ENCODE assay signal across 9 cellular contexts in genomic region chr19:16160943-16161560, GRCh38. TPM values are rescaled to one million over a fixed set of nuclear protein-coding genes. Genes with fewer than 3 reads are reported as not detected.
DNase-seq lines count a peak whose midpoint lies in the region; TF ChIP-seq lines count a peak whose summit lies in the region.
"Had no signal": no experiment of that assay in that cellular context is flagged by ENCODE, and none has a peak within 500 bp of the region (broad histone marks: within the 10 kb centered on the region; RNA-seq: fewer than 3 reads in every experiment).

No MANE protein-coding gene starts in this region.

- DNase-seq in activated effector memory CD4-positive, alpha-beta T cell treated with anti-CD3 and anti-CD28 coated beads, Interleukin-2, amount 50 U/mL, for 16 hours = peak; percentile 68
- no peak for DNase-seq in activated effector memory CD4-positive, alpha-beta T cell treated with Interleukin-2 at 50 U/mL for 16 hours
- peak; percentile 43 for DNase-seq in activated CD4-positive, CD25-positive, alpha-beta regulatory T cell treated with anti-CD3 and anti-CD28 coated beads, Interleukin-2, amount 50 U/mL, for 72 hours
- peak; percentile 52 for DNase-seq in fibroblast of villous mesenchyme (ENCODE audit: low read depth)
- DNase-seq in NCI-H748 treated with DMSO at 0.1 percent for 48 hours (lab: John Stamatoyannopoulos, UW) = no peak
- DNase-seq in NK-92 (lab: John Stamatoyannopoulos, UW; ENCODE audit: unreplicated experiment) = no peak
- DNase-seq in NCI-H146 (lab: John Stamatoyannopoulos, UW) = no peak
- DNase-seq: NCI-H2029 had no signal

- no peaks in the 10 kb centered on the region for H3K9me3 Mint-ChIP-seq in stimulated activated naive CD8-positive, alpha-beta T cell treated with anti-CD3 and anti-CD28 coated beads, Interleukin-15, Interleukin-2, amounts not matched to agents 100 ng/mL and 50 ng/mL, for 24 hours

- no peak for TF ChIP-seq CTCF in fibroblast of villous mesenchyme (IDR thresholded peaks at IDR 0.05; ENCODE audit: insufficient read depth, low read depth, low read length)

- H3K4me3 Mint-ChIP-seq in stimulated activated naive CD8-positive, alpha-beta T cell treated with anti-CD3 and anti-CD28 coated beads, Interleukin-15, Interleukin-2, amounts not matched to agents 100 ng/mL and 50 ng/mL, for 24 hours = peak overlapping the region; percentile 28

- H3K27ac Mint-ChIP-seq in stimulated activated naive CD8-positive, alpha-beta T cell treated with anti-CD3 and anti-CD28 coated beads, Interleukin-15, Interleukin-2, amounts not matched to agents 100 ng/mL and 50 ng/mL, for 24 hours = peak overlapping the region; percentile 92

- H3K27me3 Mint-ChIP-seq in stimulated activated naive CD8-positive, alpha-beta T cell treated with anti-CD3 and anti-CD28 coated beads, Interleukin-15, Interleukin-2, amounts not matched to agents 100 ng/mL and 50 ng/mL, for 24 hours = no peaks in the 10 kb centered on the region

- H3K36me3 Mint-ChIP-seq in stimulated activated naive CD8-positive, alpha-beta T cell treated with anti-CD3 and anti-CD28 coated beads, Interleukin-15, Interleukin-2, amounts not matched to agents 100 ng/mL and 50 ng/mL, for 24 hours (ENCODE audit: low read depth) = peaks cover 12% of the 10 kb centered on the region

- H3K4me3 ChIP-seq in fibroblast of villous mesenchyme (ENCODE audit: low read depth, low read length) = no peak overlapping the region

- H3K4me1 Mint-ChIP-seq in stimulated activated naive CD8-positive, alpha-beta T cell treated with anti-CD3 and anti-CD28 coated beads, Interleukin-15, Interleukin-2, amounts not matched to agents 100 ng/mL and 50 ng/mL, for 24 hours (ENCODE audit: low read depth) = peaks cover 23% of the 10 kb centered on the region

RNA-seq across cellular contexts. Expression of gene CIB3, which starts 12.3 kb away (rescaled TPM):
- total RNA-seq in fibroblast of villous mesenchyme = not detected in 2 replicates

RNA-seq across cellular contexts. Expression of gene HSH2D, which starts 17.6 kb away (rescaled TPM):
- not detected in 2 replicates for total RNA-seq in fibroblast of villous mesenchyme

RNA-seq across cellular contexts. Expression of gene FAM32A, which starts 24.2 kb away (rescaled TPM):
- 94.1 TPM in 2 replicates for total RNA-seq in fibroblast of villous mesenchyme

RNA-seq across cellular contexts. Expression of gene AP1M1, which starts 36.7 kb away (rescaled TPM):
- total RNA-seq in fibroblast of villous mesenchyme = 60.6 and 78.6 TPM in 2 replicates

RNA-seq across cellular contexts. Expression of gene RAB8A, which starts 49.4 kb away (rescaled TPM):
- total RNA-seq in fibroblast of villous mesenchyme = 72.5 and 92.0 TPM in 2 replicates

Comparison
In these comparisons a context has a peak if more than half of its experiments do, and no peak if none do; other contexts are left out.
1. DNase-seq: peak in activated effector memory CD4-positive, alpha-beta T cell treated with anti-CD3 and anti-CD28 coated beads, Interleukin-2, amount 50 U/mL, for 16 hours (single experiment), activated CD4-positive, CD25-positive, alpha-beta regulatory T cell treated with anti-CD3 and anti-CD28 coated beads, Interleukin-2, amount 50 U/mL, for 72 hours (single experiment) and fibroblast of villous mesenchyme (single experiment); none in activated effector memory CD4-positive, alpha-beta T cell treated with Interleukin-2 at 50 U/mL for 16 hours (single experiment), NCI-H748 treated with DMSO at 0.1 percent for 48 hours (single experiment), NK-92 (single experiment) and NCI-H146 (single experiment).